Comparison of ENCODE assay signal across 19 cellular contexts in the genomic region with DNA sequence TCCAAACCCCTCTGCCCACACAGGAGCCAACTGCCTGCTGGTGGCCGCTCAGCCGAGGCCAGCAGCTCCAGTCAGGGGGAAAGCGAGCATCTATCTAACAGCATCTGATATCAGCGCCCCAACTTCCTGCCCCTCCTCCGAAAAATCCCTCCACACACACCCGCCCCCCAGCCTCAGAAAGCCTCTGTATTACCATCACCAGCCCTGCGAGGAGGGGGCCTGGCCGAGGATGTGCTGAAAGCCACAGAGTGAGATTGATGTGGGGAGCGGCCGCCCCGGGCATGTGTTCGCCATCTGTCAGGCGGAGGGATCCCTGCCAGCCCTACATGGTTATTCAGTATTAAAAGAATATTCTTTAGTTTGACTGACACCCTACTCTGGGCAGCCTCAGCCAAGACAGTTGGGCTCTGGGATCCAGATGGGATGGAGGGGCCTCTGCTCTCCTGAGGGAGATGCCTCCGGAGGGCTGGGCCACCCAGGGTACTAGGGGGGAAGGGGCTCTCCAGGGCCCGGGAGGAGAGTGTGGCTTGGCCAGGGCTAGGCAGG.
DNase-seq lines count a peak whose midpoint lies in the region; ATAC-seq and TF ChIP-seq lines count a peak whose summit lies in the region.
"Had no signal": no experiment of that assay in that cellular context is flagged by ENCODE, and none has a peak within 500 bp of the region (broad histone marks: within the 10 kb centered on the region; RNA-seq: fewer than 3 reads in every experiment).

No MANE protein-coding gene starts in this region.

- intact Hi-C loops in left ventricle myocardium superior (cut with micrococcal nuclease) = no loop called here
- intact Hi-C loops in right cardiac atrium (cut with DNase I) = no loop called here

- no peaks in the 10 kb centered on the region for H3K36me3 ChIP-seq in right atrium auricular region
- H3K36me3 ChIP-seq: right lobe of liver had no signal

- H3K9me3 Mint-ChIP-seq in HFFc6 = no peaks in the 10 kb centered on the region; the same call in 1 of the 2 replicates
- H3K9me3 Mint-ChIP-seq: activated naive CD4-positive, alpha-beta T cell treated with anti-CD3 and anti-CD28 coated beads, Interleukin-2, amount 50 U/mL, for 24 hours had no signal

- H3K4me3 Mint-ChIP-seq in HFFc6 = no peak overlapping the region
- H3K4me3 Mint-ChIP-seq: activated naive CD4-positive, alpha-beta T cell treated with anti-CD3 and anti-CD28 coated beads, Interleukin-2, amount 50 U/mL, for 24 hours; naive B cell; stimulated activated memory B cell treated with anti-CD40 and anti-IgM and Interleukin-4, amounts not matched to agents 10 μg/mL and 1 μg/mL and 100 μg/mL, for 72 hours; T-cell had no signal

- 48% methylated on average over 15 of the region's 15 CpGs for WGBS in right cardiac atrium

- H3K27ac Mint-ChIP-seq in HFFc6 = no peak overlapping the region
- H3K27ac Mint-ChIP-seq: activated naive CD4-positive, alpha-beta T cell treated with anti-CD3 and anti-CD28 coated beads, Interleukin-2, amount 50 U/mL, for 24 hours; naive B cell; stimulated activated memory B cell treated with anti-CD40 and anti-IgM and Interleukin-4, amounts not matched to agents 10 μg/mL and 1 μg/mL and 100 μg/mL, for 72 hours; T-cell had no signal

- DNase-seq in left ventricle myocardium superior (peak; percentile 49), right atrium auricular region (ENCODE audit: low spot score) (no peak), activated gamma-delta T cell (lab: John Stamatoyannopoulos, UW) (peak; percentile 21), right cardiac atrium (peak; percentile 18 to 73 (median 62)), HFFc6 (no peak), HuH-7 (ENCODE audit: low spot score) (no peak), NCI-H2081 treated with DMSO at 0.1 percent for 48 hours (lab: John Stamatoyannopoulos, UW) (no peak)
- DNase-seq: central memory CD4-positive, alpha-beta T cell; COR-L47; MV-4-11; naive B cell; NCI-H226; right lobe of liver; stimulated activated CD4-positive, alpha-beta T cell treated with anti-CD3 and anti-CD28 coated beads, Interleukin-4, amount 100 ng/mL, for 24 hours had no signal

- H3K9me3 ChIP-seq in right atrium auricular region = no peaks in the 10 kb centered on the region
- H3K9me3 ChIP-seq in right cardiac atrium (ENCODE audit: control insufficient read depth, low read length) = peaks cover 2% of the 10 kb centered on the region
- H3K9me3 ChIP-seq: right lobe of liver had no signal

- H3K27me3 Mint-ChIP-seq in HFFc6 (ENCODE audit: insufficient read depth) = peaks cover 41% of the 10 kb centered on the region
- H3K27me3 Mint-ChIP-seq: activated naive CD4-positive, alpha-beta T cell treated with anti-CD3 and anti-CD28 coated beads, Interleukin-2, amount 50 U/mL, for 24 hours; stimulated activated memory B cell treated with anti-CD40 and anti-IgM and Interleukin-4, amounts not matched to agents 10 μg/mL and 1 μg/mL and 100 μg/mL, for 72 hours; T-cell had no signal

- no peak overlapping the region for H3K4me3 ChIP-seq in right atrium auricular region
- no peak overlapping the region for H3K4me3 ChIP-seq in right cardiac atrium (ENCODE audit: low read length)
- H3K4me3 ChIP-seq: A549, right lobe of liver had no signal

- no peaks in the 10 kb centered on the region for H3K36me3 Mint-ChIP-seq in HFFc6 (ENCODE audit: low read depth)
- H3K36me3 Mint-ChIP-seq: activated naive CD4-positive, alpha-beta T cell treated with anti-CD3 and anti-CD28 coated beads, Interleukin-2, amount 50 U/mL, for 24 hours; naive B cell; stimulated activated memory B cell treated with anti-CD40 and anti-IgM and Interleukin-4, amounts not matched to agents 10 μg/mL and 1 μg/mL and 100 μg/mL, for 72 hours; T-cell had no signal

- no peaks in the 10 kb centered on the region for H3K4me1 Mint-ChIP-seq in HFFc6 (ENCODE audit: low read depth)
- H3K4me1 Mint-ChIP-seq: activated naive CD4-positive, alpha-beta T cell treated with anti-CD3 and anti-CD28 coated beads, Interleukin-2, amount 50 U/mL, for 24 hours; naive B cell; stimulated activated memory B cell treated with anti-CD40 and anti-IgM and Interleukin-4, amounts not matched to agents 10 μg/mL and 1 μg/mL and 100 μg/mL, for 72 hours had no signal

- H3K27me3 ChIP-seq in right atrium auricular region (no peaks in the 10 kb centered on the region), right cardiac atrium (ENCODE audit: control insufficient read depth, insufficient read depth) (no peaks in the 10 kb centered on the region)
- H3K27me3 ChIP-seq: right lobe of liver had no signal

- no peak for TF ChIP-seq CTCF in right atrium auricular region (IDR thresholded peaks at IDR 0.05)
- TF ChIP-seq CTCF in HFFc6 (IDR thresholded peaks at IDR 0.05) = no peak

- H3K4me1 ChIP-seq in right atrium auricular region (no peaks in the 10 kb centered on the region), right cardiac atrium (ENCODE audit: control insufficient read depth, insufficient read depth, low read length) (no peaks in the 10 kb centered on the region)
- H3K4me1 ChIP-seq: A549, right lobe of liver had no signal

- ATAC-seq in left ventricle myocardium superior = peak; percentile 35
- peak; percentile 41 to 48 for ATAC-seq in right cardiac atrium
- ATAC-seq in GM18870 (IDR thresholded peaks at IDR 0.05; ENCODE audit: unreplicated experiment) = no peak
- ATAC-seq: A549; stimulated activated memory B cell treated with anti-CD40 and anti-IgM and Interleukin-4, amounts not matched to agents 10 μg/mL and 1 μg/mL and 100 μg/mL, for 72 hours had no signal

- H3K27ac ChIP-seq in right atrium auricular region = no peak overlapping the region
- H3K27ac ChIP-seq in right cardiac atrium (ENCODE audit: low read length) = no peak overlapping the region
- H3K27ac ChIP-seq: A549, right lobe of liver had no signal

Comparison
In these comparisons a context has a peak if more than half of its experiments do, and no peak if none do; other contexts are left out.
1. DNase-seq: peak in left ventricle myocardium superior (single experiment), activated gamma-delta T cell (single experiment) and right cardiac atrium (3 of 3); none in right atrium auricular region (single experiment), HFFc6 (single experiment), HuH-7 (single experiment) and NCI-H2081 treated with DMSO at 0.1 percent for 48 hours (single experiment).